17 cellular contexts compared by ENCODE assay signal in genomic region chr1:40301541-40302299, GRCh38. TPM values are rescaled to one million over a fixed set of nuclear protein-coding genes. Genes with fewer than 3 reads are reported as not detected.
DNase-seq lines count a peak whose midpoint lies in the region; ATAC-seq and TF ChIP-seq lines count a peak whose summit lies in the region.
"Had no signal": no experiment of that assay in that cellular context is flagged by ENCODE, and none has a peak within 500 bp of the region (broad histone marks: within the 10 kb centered on the region; RNA-seq: fewer than 3 reads in every experiment).

No MANE protein-coding gene starts in this region.

- no peaks in the 10 kb centered on the region for H3K9me3 ChIP-seq in upper lobe of left lung
- H3K9me3 ChIP-seq: A549, BE2C, HAP-1 had no signal

- ATAC-seq in left colon, result peak; percentile 31
- no peak for ATAC-seq in HG02798 (IDR thresholded peaks at IDR 0.05; ENCODE audit: poor library complexity, unreplicated experiment)
- no peak for ATAC-seq in upper lobe of left lung (ENCODE audit: low FRiP score in 2 of 2)
- ATAC-seq: A549; CD8-positive, alpha-beta T cell had no signal

- TF ChIP-seq CTCF in VCaP (conservative IDR thresholded peaks at IDR 0.05) (no peak), upper lobe of left lung (IDR thresholded peaks at IDR 0.05) (no peak)

- no peaks in the 10 kb centered on the region for H3K36me3 ChIP-seq in upper lobe of left lung
- H3K36me3 ChIP-seq: BE2C, HAP-1 had no signal

- no peak for TF ChIP-seq POLR2A in upper lobe of left lung (IDR thresholded peaks at IDR 0.05)

- 88 to 92% methylated on average over 11 to 12 of the region's 12 CpGs for WGBS in upper lobe of left lung, 2 donors

- H3K27ac ChIP-seq in VCaP, result peak overlapping the region; percentile 98
- H3K27ac ChIP-seq in upper lobe of left lung, result no peak overlapping the region
- H3K27ac ChIP-seq: A549, GM23248, HL-60 had no signal

- CTCF ChIA-PET in HEK293T (lab: Yijun Ruan, JAX), result interaction anchor here (2.0 kb wide), 1 partner anchor 13 kb away, joined by 7 read pairs; no protein-coding TSS in a partner anchor

- no peaks in the 10 kb centered on the region for H3K4me1 ChIP-seq in upper lobe of left lung
- H3K4me1 ChIP-seq: A549, BE2C, HAP-1 had no signal

- H3K4me3 ChIP-seq in upper lobe of left lung, result no peak overlapping the region
- H3K4me3 ChIP-seq: A549, GM23248, HAP-1 had no signal

- POLR2A ChIA-PET in HEK293T (lab: Yijun Ruan, JAX), result no interaction called here

- H3K27me3 ChIP-seq in upper lobe of left lung, result no peaks in the 10 kb centered on the region
- H3K27me3 ChIP-seq: BE2C had no signal

- DNase-seq in HEK293T (ENCODE audit: extremely low spot score), result peak; percentile 3
- DNase-seq in left colon, result no peak
- no peak for DNase-seq in upper lobe of left lung
- DNase-seq in posterior vena cava (ENCODE audit: low spot score), result no peak
- DNase-seq in midbrain (lab: John Stamatoyannopoulos, UW), result no peak
- DNase-seq: BE2C; CD8-positive, alpha-beta T cell; COR-L47; DND-41; GDM1; GM23248; HFFc6 had no signal

- intact Hi-C loops in left colon (cut with DNase I, micrococcal nuclease), result no loop called here
- intact Hi-C loops in posterior vena cava (cut with DNase I), result no loop called here

- TF ChIP-seq EP300 in upper lobe of left lung (IDR thresholded peaks at IDR 0.05), result no peak

TF ChIP-seq in HEK293T, 16 proteins besides CTCF, POLR2A, EP300 and RAD21:
- no peak for TF ChIP-seq L3MBTL2 (conservative IDR thresholded peaks at IDR 0.05)
- no peak for TF ChIP-seq SUZ12 (IDR thresholded peaks at IDR 0.05)
- no peak for TF ChIP-seq CTBP1 (IDR thresholded peaks at IDR 0.05; ENCODE audit: borderline replicate concordance)
- no peak for TF ChIP-seq HDGF (IDR thresholded peaks at IDR 0.05; ENCODE audit: borderline replicate concordance)

RNA-seq across cellular contexts. Expression of gene COL9A2, which starts 15.4 kb away (rescaled TPM):
- 1 to 10 TPM; 3.7 to 5.7 TPM for total RNA-seq in left colon
- 10 to 100 TPM in 1 of 6 donors, 1 to 10 TPM in 5; 4.2 to 30.4 (median 5.2) TPM for total RNA-seq in upper lobe of left lung
- total RNA-seq in posterior vena cava, result 1 to 10 TPM in 1 of 2 donors, under 1 TPM in 1; 0.67 to 3.1 TPM

RNA-seq across cellular contexts. Expression of gene ZMPSTE24, which starts 43.7 kb away (rescaled TPM):
- 10 to 100 TPM; 47.7 to 55.2 TPM for total RNA-seq in left colon
- total RNA-seq in upper lobe of left lung, result 10 to 100 TPM; 10.3 to 42.8 (median 34.1) TPM
- total RNA-seq in posterior vena cava, result 10 to 100 TPM; 42.3 to 51.4 TPM

RNA-seq across cellular contexts. Expression of gene TMCO2, which starts 54.0 kb away (rescaled TPM):
- not detected for total RNA-seq in left colon
- not detected for total RNA-seq in upper lobe of left lung
- not detected for total RNA-seq in posterior vena cava
- total RNA-seq: CD8-positive, alpha-beta T cell; GM23248; HFFc6 had no signal
